ENCODE assay signal across 18 cellular contexts in genomic region chr2:53127061-53127650, GRCh38.
"Had no signal": no experiment of that assay in that cellular context is flagged by ENCODE, and none has a peak within 500 bp of the region (broad histone marks: within the 10 kb centered on the region; RNA-seq: fewer than 3 reads in every experiment).

No MANE protein-coding gene starts in this region.

- H3K36me3 ChIP-seq: neutrophil, spleen, tibial artery had no signal

- H3K27ac ChIP-seq: coronary artery, foreskin keratinocyte, neutrophil, spleen, tibial artery had no signal

- H3K27me3 ChIP-seq: foreskin keratinocyte, neutrophil, spleen had no signal

- DNase-seq: activated CD4-positive, alpha-beta T cell treated with anti-CD3 and anti-CD28 coated beads for 1 hour; activated CD4-positive, alpha-beta T cell treated with anti-CD3 and anti-CD28 coated beads, Interleukin-2, amount 50 U/mL, for 48 hours; activated naive CD8-positive, alpha-beta T cell treated with anti-CD3 and anti-CD28 coated beads, Interleukin-2, amount 10 ng/mL, durations not matched to agents 7 days and 5 days; activated T-cell treated with anti-CD3 and anti-CD28 coated beads, Interleukin-2, amount 50 U/mL, for 72 hours; anterior cingulate cortex; effector CD4-positive, alpha-beta T cell; foreskin keratinocyte; head of caudate nucleus; midbrain; naive B cell; posterior cingulate gyrus; right cardiac atrium; spleen; stimulated activated CD4-positive, alpha-beta T cell treated with anti-CD3 and anti-CD28 coated beads, Interleukin-1b, Interleukin-23, amount 100 ng/mL, for 48 hours; tibial artery had no signal

- H3K9me3 ChIP-seq: neutrophil, tibial artery had no signal

- H3K4me3 ChIP-seq: coronary artery, spleen, tibial artery had no signal

- H3K4me1 ChIP-seq: spleen, tibial artery had no signal

- ATAC-seq: activated T-cell treated with anti-CD3 and anti-CD28 coated beads, Interleukin-2, amount 50 U/mL, for 72 hours; foreskin keratinocyte; right cardiac atrium; stimulated activated memory B cell treated with anti-CD40 and anti-IgM and Interleukin-4, amounts not matched to agents 10 μg/mL and 1 μg/mL and 100 μg/mL, for 72 hours had no signal
